Comparison of ENCODE assay signal across 9 cellular contexts in the genomic region with DNA sequence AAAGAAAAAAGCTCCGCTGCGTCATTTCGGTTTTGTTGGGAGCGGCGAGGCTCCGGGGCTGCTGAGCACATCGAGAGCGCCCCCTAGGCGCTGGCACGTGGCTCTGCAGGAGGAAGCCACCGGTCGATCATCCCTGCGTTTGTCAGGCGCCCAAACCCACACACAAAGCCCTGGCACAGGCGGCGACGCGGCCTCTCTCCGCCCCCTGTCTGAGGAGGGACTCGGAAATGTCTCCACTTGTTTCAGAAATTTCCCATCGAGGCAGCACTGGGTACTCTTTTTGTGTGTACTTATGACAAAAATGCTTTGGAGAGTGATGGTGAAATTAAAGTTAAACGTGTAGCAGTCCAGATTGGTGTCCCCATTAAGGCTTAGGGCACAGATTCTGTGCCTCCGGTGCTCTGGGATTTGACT.
DNase-seq lines count a peak whose midpoint lies in the region; ATAC-seq and TF ChIP-seq lines count a peak whose summit lies in the region.
"Had no signal": no experiment of that assay in that cellular context is flagged by ENCODE, and none has a peak within 500 bp of the region (broad histone marks: within the 10 kb centered on the region; RNA-seq: fewer than 3 reads in every experiment).

No MANE protein-coding gene starts in this region.

- DNase-seq in AG10803 (ENCODE audit: low read depth), result peak; percentile 42
- DNase-seq in NCI-H524 (lab: John Stamatoyannopoulos, UW), result peak; percentile 76 to 86
- DNase-seq in activated T-cell treated with anti-CD3 and anti-CD28 coated beads, Interleukin-2, amount 50 U/mL, for 24 hours, result peak; percentile 43
- peak; percentile 43 for DNase-seq in glomerular visceral epithelial cell (ENCODE audit: extremely low spot score)
- peak; percentile 69 for DNase-seq in progenitor cell of endocrine pancreas (ENCODE audit: low spot score, unreplicated experiment)
- no peak for DNase-seq in effector CD4-positive, alpha-beta T cell

- no peak overlapping the region for H3K27ac Mint-ChIP-seq in activated T-cell treated with anti-CD3 and anti-CD28 coated beads, Interleukin-2, amount 50 U/mL, for 24 hours
- H3K27ac Mint-ChIP-seq in progenitor cell of endocrine pancreas, result peak overlapping the region; percentile 73
- H3K27ac Mint-ChIP-seq: naive thymus-derived CD8-positive, alpha-beta T cell had no signal

- no peaks in the 10 kb centered on the region for H3K36me3 Mint-ChIP-seq in activated T-cell treated with anti-CD3 and anti-CD28 coated beads, Interleukin-2, amount 50 U/mL, for 24 hours (ENCODE audit: low read depth)
- no peaks in the 10 kb centered on the region for H3K36me3 Mint-ChIP-seq in progenitor cell of endocrine pancreas (ENCODE audit: insufficient read depth)
- H3K36me3 Mint-ChIP-seq: naive thymus-derived CD8-positive, alpha-beta T cell had no signal

- peaks cover 32% of the 10 kb centered on the region for H3K27me3 Mint-ChIP-seq in activated T-cell treated with anti-CD3 and anti-CD28 coated beads, Interleukin-2, amount 50 U/mL, for 24 hours
- H3K27me3 Mint-ChIP-seq in progenitor cell of endocrine pancreas, result no peaks in the 10 kb centered on the region

- no peak overlapping the region for H3K4me3 Mint-ChIP-seq in activated T-cell treated with anti-CD3 and anti-CD28 coated beads, Interleukin-2, amount 50 U/mL, for 24 hours
- H3K4me3 Mint-ChIP-seq in progenitor cell of endocrine pancreas (ENCODE audit: low read depth), result peak overlapping the region; percentile 57
- H3K4me3 Mint-ChIP-seq: naive thymus-derived CD8-positive, alpha-beta T cell had no signal

- no peaks in the 10 kb centered on the region for H3K9me3 Mint-ChIP-seq in activated T-cell treated with anti-CD3 and anti-CD28 coated beads, Interleukin-2, amount 50 U/mL, for 24 hours
- H3K9me3 Mint-ChIP-seq in progenitor cell of endocrine pancreas (ENCODE audit: low read depth), result peaks cover 3% of the 10 kb centered on the region

- peak overlapping the region; percentile 17 for H3K4me3 ChIP-seq in AG10803 (ENCODE audit: low read length)

- H3K4me1 Mint-ChIP-seq in activated T-cell treated with anti-CD3 and anti-CD28 coated beads, Interleukin-2, amount 50 U/mL, for 24 hours (ENCODE audit: low read depth), result peaks cover 6% of the 10 kb centered on the region
- peaks cover 20% of the 10 kb centered on the region for H3K4me1 Mint-ChIP-seq in progenitor cell of endocrine pancreas (ENCODE audit: low read depth)

- ATAC-seq in GM18519 (IDR thresholded peaks at IDR 0.05; ENCODE audit: low FRiP score, unreplicated experiment) (peak; percentile 94), HG03432 (IDR thresholded peaks at IDR 0.05; ENCODE audit: unreplicated experiment) (peak; percentile 95)
- ATAC-seq: naive thymus-derived CD8-positive, alpha-beta T cell had no signal

- TF ChIP-seq CTCF in AG10803 (conservative IDR thresholded peaks at IDR 0.05; ENCODE audit: low read length), result peak; percentile 75
- TF ChIP-seq CTCF in progenitor cell of endocrine pancreas (IDR thresholded peaks at IDR 0.05; ENCODE audit: unreplicated experiment), result peak; percentile 98
